In the genomic region with DNA sequence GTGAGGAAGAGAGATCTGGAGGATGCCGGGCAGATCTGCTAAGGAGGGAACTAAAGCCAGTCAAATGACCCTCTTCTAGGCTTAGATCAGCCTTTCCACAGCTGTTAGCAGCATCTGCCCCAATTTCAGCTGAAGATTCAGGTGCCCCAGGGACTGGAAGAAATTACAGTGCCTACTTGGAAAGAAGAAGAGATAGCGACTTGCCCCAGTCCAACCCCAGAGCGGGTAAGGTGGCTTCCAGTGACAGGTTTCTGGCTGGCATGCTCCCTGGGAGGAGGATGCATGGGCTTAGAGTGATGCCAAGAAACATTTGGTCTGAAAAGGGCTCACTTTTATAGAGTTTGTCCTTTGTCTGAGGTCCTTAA, we compare ENCODE assay signal across 8 cellular contexts. TPM values are rescaled to one million over a fixed set of nuclear protein-coding genes. Genes with fewer than 3 reads are reported as not detected.
DNase-seq lines count a peak whose midpoint lies in the region; ATAC-seq, FAIRE-seq and TF ChIP-seq lines count a peak whose summit lies in the region.

No MANE protein-coding gene starts in this region.

- no peak for DNase-seq in central memory CD8-positive, alpha-beta T cell (ENCODE audit: low spot score in 2 of 2)
- DNase-seq in naive B cell (no peak), GM12892 (ENCODE audit: insufficient read length) (no peak), posterior vena cava (ENCODE audit: low spot score) (no peak), UCSD-AML1 (lab: John Stamatoyannopoulos, UW; ENCODE audit: unreplicated experiment) (no peak), iPS-NIHi7 (ENCODE audit: extremely low spot score) (no peak)

- H3K27ac ChIP-seq in BLaER1 treated with 17β-estradiol and CSF1 and Interleukin-3, amounts not matched to agents 10 nM and 100 nM: peak overlapping the region; percentile 68 to 87 (median 80)
- peak overlapping the region; percentile 43 for H3K27ac ChIP-seq in KMS-11

- TF ChIP-seq POLR2A in GM12892 (IDR thresholded peaks at IDR 0.05; ENCODE audit: low read depth, low read length): no peak

- ATAC-seq in central memory CD8-positive, alpha-beta T cell (replicated peaks; ENCODE audit: extremely low read depth, poor library complexity, severe bottlenecking): peak; percentile 27
- no peak for ATAC-seq in naive B cell (ENCODE audit: low read depth in 2 of 2)

- peaks cover 7% of the 10 kb centered on the region for H3K36me3 Mint-ChIP-seq in central memory CD8-positive, alpha-beta T cell (ENCODE audit: insufficient read depth)
- peaks cover 0 to 3% of the 10 kb centered on the region in 2 donors for H3K36me3 Mint-ChIP-seq in naive B cell

- no peaks in the 10 kb centered on the region for H3K27me3 Mint-ChIP-seq in central memory CD8-positive, alpha-beta T cell
- H3K27me3 Mint-ChIP-seq in naive B cell: no peaks in the 10 kb centered on the region

- peaks cover 28 to 50% (median 37%) of the 10 kb centered on the region in 10 experiments for H3K4me1 ChIP-seq in BLaER1 treated with 17β-estradiol and CSF1 and Interleukin-3, amounts not matched to agents 10 nM and 100 nM
- peaks cover 26% of the 10 kb centered on the region for H3K4me1 ChIP-seq in KMS-11 (ENCODE audit: low read depth, poor library complexity, severe bottlenecking)

- peaks cover 0 to 30% (median 12%) of the 10 kb centered on the region in 11 experiments; a peak in 15 of 22 replicates for H4K20me1 ChIP-seq in BLaER1 treated with 17β-estradiol and CSF1 and Interleukin-3, amounts not matched to agents 10 nM and 100 nM
- H4K20me1 ChIP-seq in KMS-11 (ENCODE audit: insufficient read depth): no peaks in the 10 kb centered on the region

- peaks cover 0 to 21% (median 7%) of the 10 kb centered on the region in 11 experiments; a peak in 10 of 22 replicates for H3K36me3 ChIP-seq in BLaER1 treated with 17β-estradiol and CSF1 and Interleukin-3, amounts not matched to agents 10 nM and 100 nM
- no peaks in the 10 kb centered on the region for H3K36me3 ChIP-seq in KMS-11 (ENCODE audit: insufficient read depth)

- no peaks in the 10 kb centered on the region for H3K27me3 ChIP-seq in BLaER1 treated with 17β-estradiol and CSF1 and Interleukin-3, amounts not matched to agents 10 nM and 100 nM
- no peaks in the 10 kb centered on the region for H3K27me3 ChIP-seq in KMS-11 (ENCODE audit: insufficient read depth, low read depth)

- no peak for FAIRE-seq in GM12892 (lab: Jason Lieb, UNC)

- H3K4me1 Mint-ChIP-seq in central memory CD8-positive, alpha-beta T cell: peaks cover 42% of the 10 kb centered on the region
- peaks cover 41 to 43% (median 42%) of the 10 kb centered on the region in 3 donors for H3K4me1 Mint-ChIP-seq in naive B cell

- peak overlapping the region; percentile 61 to 80 (median 71) for H3K4me3 ChIP-seq in BLaER1 treated with 17β-estradiol and CSF1 and Interleukin-3, amounts not matched to agents 10 nM and 100 nM
- H3K4me3 ChIP-seq in KMS-11 (IDR thresholded peaks at IDR 0.05; ENCODE audit: insufficient read depth, low read depth, low read length): no peak overlapping the region

- no peaks in the 10 kb centered on the region for H3K9me3 Mint-ChIP-seq in central memory CD8-positive, alpha-beta T cell
- no peaks in the 10 kb centered on the region for H3K9me3 Mint-ChIP-seq in naive B cell

- peak overlapping the region; percentile 88 to 98 (median 95) for H3K4me2 ChIP-seq in BLaER1 treated with 17β-estradiol and CSF1 and Interleukin-3, amounts not matched to agents 10 nM and 100 nM
- peak overlapping the region; percentile 86 for H3K4me2 ChIP-seq in KMS-11

- H3K27ac Mint-ChIP-seq in central memory CD8-positive, alpha-beta T cell (ENCODE audit: low read depth): peak overlapping the region; percentile 100
- peak overlapping the region; percentile 95 to 100 (median 98) for H3K27ac Mint-ChIP-seq in naive B cell

- no peak for TF ChIP-seq CTCF in KMS-11 (conservative IDR thresholded peaks at IDR 0.05; ENCODE audit: low read depth, low read length)

- H2AFZ ChIP-seq in KMS-11 (ENCODE audit: low read depth): peak overlapping the region; percentile 94; the same call in 1 of the 2 replicates

- no peaks in the 10 kb centered on the region for H3K9me3 ChIP-seq in BLaER1 treated with 17β-estradiol and CSF1 and Interleukin-3, amounts not matched to agents 10 nM and 100 nM (replicated peaks in 1 of 11)

- peaks cover 11% of the 10 kb centered on the region for H3K79me2 ChIP-seq in KMS-11 (ENCODE audit: insufficient read depth, low read depth)

- peak overlapping the region; percentile 80 to 93 (median 86) for H3K9ac ChIP-seq in BLaER1 treated with 17β-estradiol and CSF1 and Interleukin-3, amounts not matched to agents 10 nM and 100 nM
- peak overlapping the region; percentile 82 for H3K9ac ChIP-seq in KMS-11

- intact Hi-C loops in posterior vena cava (cut with DNase I): loop anchor here in 1 of 2 donors (2.0 kb wide), 1 partner anchor 51 kb away; no protein-coding TSS in a partner anchor

- peak overlapping the region; percentile 97 for H3K4me3 Mint-ChIP-seq in central memory CD8-positive, alpha-beta T cell
- H3K4me3 Mint-ChIP-seq in naive B cell: peak overlapping the region; percentile 89 to 100 (median 96)

RNA-seq across cellular contexts. Expression of a gene that starts 0.6 kb away (rescaled TPM):
- 10 to 100 TPM in 3 of 6 donors, 1 to 10 TPM in 3; 6.9 to 16.7 (median 9.2) TPM for polyA plus RNA-seq in naive B cell (ENCODE audit: low read depth in 6 of 6)
- polyA plus RNA-seq in GM12892 (2012; ENCODE audit: missing spikeins): 9.2 TPM
- total RNA-seq in posterior vena cava: 10 to 100 TPM; 23.4 to 25.4 TPM

RNA-seq across cellular contexts. Expression of a gene that starts 22.6 kb away (rescaled TPM):
- polyA plus RNA-seq in naive B cell (ENCODE audit: low read depth in 6 of 6): under 1 TPM in 4 of 6 donors, not detected in 2; 0.34 to 0.39 (median 0.39) TPM
- 1.1 TPM for polyA plus RNA-seq in GM12892 (2012; ENCODE audit: missing spikeins)
- under 1 TPM; 0.14 to 0.42 TPM for total RNA-seq in posterior vena cava

RNA-seq across cellular contexts. Expression of a gene that starts 32.2 kb away (rescaled TPM):
- not detected for polyA plus RNA-seq in naive B cell (ENCODE audit: low read depth in 6 of 6)
- polyA plus RNA-seq in GM12892 (2012; ENCODE audit: missing spikeins): not detected
- under 1 TPM; 0.69 to 0.90 TPM for total RNA-seq in posterior vena cava

RNA-seq across cellular contexts. Expression of a gene that starts 38.7 kb away (rescaled TPM):
- polyA plus RNA-seq in naive B cell (ENCODE audit: low read depth in 6 of 6): 10 to 100 TPM; 72.5 to 97.5 (median 89.9) TPM
- polyA plus RNA-seq in GM12892 (2012; ENCODE audit: missing spikeins): 32.9 TPM
- 10 to 100 TPM; 54.6 to 61.3 TPM for total RNA-seq in posterior vena cava

RNA-seq across cellular contexts. Expression of a gene that starts 38.9 kb away (rescaled TPM):
- 10 to 100 TPM in 4 of 6 donors, 1 to 10 TPM in 2; 9.3 to 19.8 (median 13.1) TPM for polyA plus RNA-seq in naive B cell (ENCODE audit: low read depth in 6 of 6)
- 56.8 TPM for polyA plus RNA-seq in GM12892 (2012; ENCODE audit: missing spikeins)
- total RNA-seq in posterior vena cava: 10 to 100 TPM; 23.9 to 31.7 TPM
